Comparison of ENCODE assay signal across 12 cellular contexts in the genomic region with DNA sequence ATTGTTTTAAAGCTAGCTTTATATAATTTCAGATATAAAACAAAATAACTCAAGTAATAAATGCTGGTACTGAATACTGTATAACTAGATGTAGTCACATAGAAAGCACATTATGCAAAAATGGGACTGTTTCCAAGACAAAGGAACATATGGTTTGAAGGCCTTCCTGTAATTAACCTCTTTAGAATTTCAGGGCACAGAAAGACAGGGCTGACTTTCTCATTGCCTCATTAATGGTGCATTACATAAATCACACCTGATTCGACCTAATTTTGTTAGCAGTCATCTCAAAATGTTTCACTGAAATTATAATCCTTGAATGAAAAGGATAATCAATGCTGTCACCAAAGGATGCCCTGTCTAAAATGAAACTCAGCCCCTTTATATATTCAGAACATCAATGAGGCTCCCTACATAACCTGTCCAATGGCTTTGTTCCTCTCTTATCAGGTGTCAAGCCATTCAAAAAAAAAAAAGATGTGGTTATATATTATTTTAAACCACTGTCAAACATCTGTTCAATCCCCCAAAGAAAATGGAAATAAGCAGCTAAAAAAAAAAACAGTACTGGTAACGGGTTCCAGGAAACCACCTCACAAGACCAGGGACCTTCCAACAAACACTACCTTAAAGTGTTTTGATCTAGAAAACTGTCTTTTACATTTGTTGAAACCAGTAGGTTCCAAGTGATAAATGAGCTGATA.
A peak's percentile ranks its signal among the peaks of the same experiment; 100 is the strongest.
DNase-seq lines count a peak whose midpoint lies in the region; ATAC-seq and TF ChIP-seq lines count a peak whose summit lies in the region.
"Had no signal": no experiment of that assay in that cellular context is flagged by ENCODE, and none has a peak within 500 bp of the region (broad histone marks: within the 10 kb centered on the region; RNA-seq: fewer than 3 reads in every experiment).

No MANE protein-coding gene starts in this region.

- H3K36me3 Mint-ChIP-seq in CD4-positive, CD25-positive, alpha-beta regulatory T cell, result peaks cover 15% of the 10 kb centered on the region

- H3K4me3 Mint-ChIP-seq in CD4-positive, CD25-positive, alpha-beta regulatory T cell, result no peak overlapping the region
- H3K4me3 Mint-ChIP-seq: CD14-positive monocyte, endodermal cell, nephron had no signal

- peaks cover 16 to 32% (median 24%) of the 10 kb centered on the region in 4 donors for H3K4me1 Mint-ChIP-seq in CD4-positive, CD25-positive, alpha-beta regulatory T cell

- no peaks in the 10 kb centered on the region for H3K27me3 Mint-ChIP-seq in CD4-positive, CD25-positive, alpha-beta regulatory T cell

- H3K27me3 ChIP-seq in CD4-positive, CD25-positive, alpha-beta regulatory T cell (ENCODE audit: control insufficient read depth, insufficient read depth, low read length), result no peaks in the 10 kb centered on the region

- H3K9me3 Mint-ChIP-seq in CD4-positive, CD25-positive, alpha-beta regulatory T cell, result peaks cover 0 to 1% (median 0%) of the 10 kb centered on the region in 7 donors

- H3K4me3 ChIP-seq in CD4-positive, CD25-positive, alpha-beta regulatory T cell (ENCODE audit: low read depth, low read length), result no peak overlapping the region

- peak in 1 of 3 donors; percentile 78 for DNase-seq in CD4-positive, CD25-positive, alpha-beta regulatory T cell
- DNase-seq in NCI-H446 (lab: John Stamatoyannopoulos, UW) (peak; percentile 19 to 39), dermis blood vessel endothelial cell (peak; percentile 88), A172 (ENCODE audit: low spot score) (no peak), HEK293T (ENCODE audit: extremely low spot score) (no peak), 8988T (no peak), epidermal melanocyte (ENCODE audit: insufficient read length, low spot score) (no peak)
- DNase-seq: endodermal cell, WERI-Rb-1 had no signal

- H3K27ac Mint-ChIP-seq in CD4-positive, CD25-positive, alpha-beta regulatory T cell, result peak overlapping the region in 2 of 3 donors; percentile 20 to 62
- H3K27ac Mint-ChIP-seq: CD14-positive monocyte, endodermal cell had no signal

- CTCF ChIA-PET in HEK293T (lab: Yijun Ruan, JAX), result interaction anchor here (0.7 kb wide), 1 partner anchor 1004 kb away, joined by 5 read pairs; no protein-coding TSS in a partner anchor

- peak; percentile 37 to 47 for ATAC-seq in CD4-positive, CD25-positive, alpha-beta regulatory T cell (ENCODE audit: low read depth in 2 of 2)
- peak; percentile 50 for ATAC-seq in GM18907 (IDR thresholded peaks at IDR 0.05; ENCODE audit: unreplicated experiment)

- H3K9me3 ChIP-seq in CD4-positive, CD25-positive, alpha-beta regulatory T cell (ENCODE audit: control insufficient read depth in 2 of 2, low read length in 2 of 2), result no peaks in the 10 kb centered on the region

- no peaks in the 10 kb centered on the region for H3K36me3 ChIP-seq in CD4-positive, CD25-positive, alpha-beta regulatory T cell (ENCODE audit: control insufficient read depth, insufficient read depth, low read length)

- POLR2A ChIA-PET in HEK293T (lab: Yijun Ruan, JAX), result no interaction called here

- no peak overlapping the region for H3K27ac ChIP-seq in CD4-positive, CD25-positive, alpha-beta regulatory T cell (ENCODE audit: insufficient read depth, low read length, poor library complexity, severe bottlenecking)
- H3K27ac ChIP-seq: WERI-Rb-1 had no signal

- peaks cover 12% of the 10 kb centered on the region for H3K4me1 ChIP-seq in CD4-positive, CD25-positive, alpha-beta regulatory T cell (ENCODE audit: control insufficient read depth, insufficient read depth, low read length, poor library complexity, severe bottlenecking)

TF ChIP-seq in HEK293T, 16 proteins besides CTCF, POLR2A, EP300 and RAD21:
- no peak for TF ChIP-seq CTBP1 (IDR thresholded peaks at IDR 0.05; ENCODE audit: borderline replicate concordance)
- TF ChIP-seq ELF4 (IDR thresholded peaks at IDR 0.05), result no peak
- TF ChIP-seq FOXM1 (IDR thresholded peaks at IDR 0.05; ENCODE audit: borderline replicate concordance), result no peak
- no peak for TF ChIP-seq SUZ12 (IDR thresholded peaks at IDR 0.05)
- no peak for TF ChIP-seq HDGF (IDR thresholded peaks at IDR 0.05; ENCODE audit: borderline replicate concordance)

Comparison
In these comparisons a context has a peak if more than half of its experiments do, and no peak if none do; other contexts are left out.
1. DNase-seq: peak in NCI-H446 (2 of 2) and dermis blood vessel endothelial cell (single experiment); none in A172 (single experiment), HEK293T (single experiment), 8988T (single experiment) and epidermal melanocyte (single experiment).